ENCODE assay signal across 11 cellular contexts in genomic region chr21:43340491-43341348, GRCh38.
DNase-seq lines count a peak whose midpoint lies in the region; ATAC-seq, FAIRE-seq and TF ChIP-seq lines count a peak whose summit lies in the region.
"Had no signal": no experiment of that assay in that cellular context is flagged by ENCODE, and none has a peak within 500 bp of the region (broad histone marks: within the 10 kb centered on the region; RNA-seq: fewer than 3 reads in every experiment).

No MANE protein-coding gene starts in this region.

- H3K36me3 ChIP-seq in adrenal gland (replicated peaks in 1 of 2) = no peaks in the 10 kb centered on the region
- H3K36me3 ChIP-seq in colonic mucosa = no peaks in the 10 kb centered on the region
- H3K36me3 ChIP-seq: WERI-Rb-1 had no signal

- intact Hi-C loops in right cardiac atrium (cut with DNase I) (loop anchor here in 1 of 4 donors (10.0 kb wide), 1 partner anchor 304 kb away; no protein-coding TSS in a partner anchor), Right ventricle myocardium inferior (cut with DNase I) (no loop called here), adrenal gland (cut with DNase I) (no loop called here), colonic mucosa (cut with DNase I) (no loop called here)

- ATAC-seq in right cardiac atrium = peak in 1 of 2 donors; percentile 56
- ATAC-seq in Right ventricle myocardium inferior = no peak
- ATAC-seq: naive thymus-derived CD4-positive, alpha-beta T cell had no signal

- peak; percentile 44 to 57 (median 53) for DNase-seq in right cardiac atrium
- DNase-seq in Right ventricle myocardium inferior (ENCODE audit: missing footprints) = no peak
- DNase-seq in adrenal gland = peak in 5 of 7 donors; percentile 54 to 83 (median 64)
- peak; percentile 90 for DNase-seq in iris pigment epithelial cell (ENCODE audit: low read depth)
- peak; percentile 88 for DNase-seq in urothelium cell line (ENCODE audit: low spot score)
- DNase-seq in colonic mucosa = no peak
- DNase-seq in activated T-cell treated with anti-CD3 and anti-CD28 coated beads, Interleukin-2, amount 50 U/mL, for 1 hour = no peak
- DNase-seq in NCI-H2171 (lab: John Stamatoyannopoulos, UW) = no peak
- DNase-seq: naive thymus-derived CD4-positive, alpha-beta T cell; WERI-Rb-1 had no signal

- no peak overlapping the region for H3K9ac ChIP-seq in colonic mucosa (ENCODE audit: low read depth in 2 of 2, low read length in 2 of 2)

- TF ChIP-seq POLR2A in adrenal gland (IDR thresholded peaks at IDR 0.05) = no peak

- H3K4me1 ChIP-seq in right cardiac atrium (ENCODE audit: control insufficient read depth, insufficient read depth, low read length) (no peaks in the 10 kb centered on the region), adrenal gland (replicated peaks in 1 of 2) (peaks cover 0 to 3% of the 10 kb centered on the region in 2 donors), colonic mucosa (peaks cover 10% of the 10 kb centered on the region)

- H3K4me3 ChIP-seq in right cardiac atrium (ENCODE audit: low read length) = no peak overlapping the region
- no peak overlapping the region for H3K4me3 ChIP-seq in adrenal gland
- no peak overlapping the region for H3K4me3 ChIP-seq in colonic mucosa

- peak; percentile 17 for FAIRE-seq in urothelium cell line (lab: Jason Lieb, UNC)
- FAIRE-seq: GM18507 had no signal

- H3K27ac ChIP-seq in right cardiac atrium (ENCODE audit: low read length) (no peak overlapping the region), adrenal gland (no peak overlapping the region), colonic mucosa (no peak overlapping the region)
- H3K27ac ChIP-seq: WERI-Rb-1 had no signal

- H3K9me3 ChIP-seq in right cardiac atrium (ENCODE audit: control insufficient read depth, low read length) (no peaks in the 10 kb centered on the region), adrenal gland (replicated peaks in 1 of 3) (no peaks in the 10 kb centered on the region), colonic mucosa (no peaks in the 10 kb centered on the region)

- TF ChIP-seq CTCF in adrenal gland (IDR thresholded peaks at IDR 0.05) (no peak), colonic mucosa (IDR thresholded peaks at IDR 0.05) (no peak)

- WGBS in right cardiac atrium = 73% methylated on average over 29 of the region's 29 CpGs
- 61 to 69% (median 68%) methylated on average over 21 to 29 of the region's 29 CpGs for WGBS in adrenal gland, 4 donors

- no peaks in the 10 kb centered on the region for H3K27me3 ChIP-seq in right cardiac atrium (ENCODE audit: control insufficient read depth, insufficient read depth)
- no peaks in the 10 kb centered on the region for H3K27me3 ChIP-seq in adrenal gland
- no peaks in the 10 kb centered on the region for H3K27me3 ChIP-seq in colonic mucosa

Comparison
In these comparisons a context has a peak if more than half of its experiments do, and no peak if none do; other contexts are left out.
1. DNase-seq: peak in right cardiac atrium (3 of 3), adrenal gland (5 of 7), iris pigment epithelial cell (single experiment) and urothelium cell line (single experiment); none in Right ventricle myocardium inferior (single experiment), colonic mucosa (single experiment), activated T-cell treated with anti-CD3 and anti-CD28 coated beads, Interleukin-2, amount 50 U/mL, for 1 hour (single experiment) and NCI-H2171 (single experiment).